ENCODE assay signal across 1 cellular context in the genomic region with DNA sequence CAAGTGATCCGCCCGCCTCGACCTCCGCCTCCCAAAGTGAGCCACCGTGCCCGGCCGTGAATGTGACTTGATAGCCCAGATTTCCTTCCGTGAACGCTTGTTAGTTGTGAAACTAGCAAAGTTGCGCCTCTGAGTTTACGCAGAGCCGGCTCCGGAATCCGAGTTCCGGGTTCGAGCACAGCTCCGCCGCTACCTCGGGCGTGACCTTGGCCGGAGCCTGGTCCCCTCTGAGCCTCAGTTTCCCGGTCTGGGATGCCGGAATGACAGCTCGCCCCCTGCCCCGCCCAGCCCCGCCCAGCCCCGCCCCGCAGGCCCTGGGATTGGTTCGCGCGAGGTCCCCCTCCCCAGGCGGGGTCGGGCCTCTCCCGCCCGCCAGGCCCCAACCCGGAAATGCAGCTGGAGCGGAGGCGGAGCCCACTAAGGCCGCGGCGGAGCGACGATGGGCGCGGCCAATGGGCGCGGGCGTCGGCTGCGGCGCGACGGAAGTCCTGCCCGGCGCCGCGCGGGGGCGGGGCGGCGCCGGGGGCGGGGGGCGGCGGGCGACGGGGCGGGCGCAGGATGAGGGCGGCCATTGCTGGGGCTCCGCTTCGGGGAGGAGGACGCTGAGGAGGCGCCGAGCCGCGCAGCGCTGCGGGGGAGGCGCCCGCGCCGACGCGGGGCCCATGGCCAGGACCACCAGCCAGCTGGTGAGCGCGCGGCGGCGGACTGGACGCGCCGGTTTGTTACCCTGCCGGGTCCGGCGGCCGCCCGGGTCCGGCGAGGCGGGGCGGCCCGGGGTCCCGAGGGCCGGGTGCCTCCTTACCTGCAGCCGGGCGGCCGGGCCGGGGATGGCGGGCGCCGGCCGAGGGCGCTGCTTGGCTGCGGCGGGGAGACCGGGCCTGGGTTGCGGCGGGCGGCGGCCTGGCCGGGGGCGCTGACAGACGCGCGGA.
TF ChIP-seq lines count a peak whose summit lies in the region.

A gene (plus strand): TSS at position 571 of the 929 bp plus-strand sequence. CDS start 92 bp downstream, at position 663.

TF ChIP-seq in HepG2, 621 proteins besides CTCF, POLR2A, EP300 and RAD21 (continued from another document and continues in another):
- TF ChIP-seq, protein P1, sequence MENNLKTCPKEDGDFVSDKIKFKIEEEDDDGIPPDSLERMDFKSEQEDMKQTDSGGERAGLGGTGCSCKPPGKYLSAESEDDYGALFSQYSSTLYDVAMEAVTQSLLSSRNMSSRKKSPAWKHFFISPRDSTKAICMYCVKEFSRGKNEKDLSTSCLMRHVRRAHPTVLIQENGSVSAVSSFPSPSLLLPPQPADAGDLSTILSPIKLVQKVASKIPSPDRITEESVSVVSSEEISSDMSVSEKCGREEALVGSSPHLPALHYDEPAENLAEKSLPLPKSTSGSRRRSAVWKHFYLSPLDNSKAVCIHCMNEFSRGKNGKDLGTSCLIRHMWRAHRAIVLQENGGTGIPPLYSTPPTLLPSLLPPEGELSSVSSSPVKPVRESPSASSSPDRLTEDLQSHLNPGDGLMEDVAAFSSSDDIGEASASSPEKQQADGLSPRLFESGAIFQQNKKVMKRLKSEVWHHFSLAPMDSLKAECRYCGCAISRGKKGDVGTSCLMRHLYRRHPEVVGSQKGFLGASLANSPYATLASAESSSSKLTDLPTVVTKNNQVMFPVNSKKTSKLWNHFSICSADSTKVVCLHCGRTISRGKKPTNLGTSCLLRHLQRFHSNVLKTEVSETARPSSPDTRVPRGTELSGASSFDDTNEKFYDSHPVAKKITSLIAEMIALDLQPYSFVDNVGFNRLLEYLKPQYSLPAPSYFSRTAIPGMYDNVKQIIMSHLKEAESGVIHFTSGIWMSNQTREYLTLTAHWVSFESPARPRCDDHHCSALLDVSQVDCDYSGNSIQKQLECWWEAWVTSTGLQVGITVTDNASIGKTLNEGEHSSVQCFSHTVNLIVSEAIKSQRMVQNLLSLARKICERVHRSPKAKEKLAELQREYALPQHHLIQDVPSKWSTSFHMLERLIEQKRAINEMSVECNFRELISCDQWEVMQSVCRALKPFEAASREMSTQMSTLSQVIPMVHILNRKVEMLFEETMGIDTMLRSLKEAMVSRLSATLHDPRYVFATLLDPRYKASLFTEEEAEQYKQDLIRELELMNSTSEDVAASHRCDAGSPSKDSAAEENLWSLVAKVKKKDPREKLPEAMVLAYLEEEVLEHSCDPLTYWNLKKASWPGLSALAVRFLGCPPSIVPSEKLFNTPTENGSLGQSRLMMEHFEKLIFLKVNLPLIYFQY (CRISPR knock-in tag; IDR thresholded peaks at IDR 0.05; ENCODE audit: borderline replicate concordance) = no peak
- TF ChIP-seq ZNF446 (CRISPR knock-in tag; IDR thresholded peaks at IDR 0.05) (0 out of 2 replicates have a peak, but pooled peaks have one; percentile 45), ZNF34 (CRISPR knock-in tag; IDR thresholded peaks at IDR 0.05; ENCODE audit: borderline replicate concordance) (no peak), NR2C2 (CRISPR knock-in tag; IDR thresholded peaks at IDR 0.05; ENCODE audit: borderline replicate concordance) (peak; percentile 79), MAF1 (CRISPR knock-in tag; IDR thresholded peaks at IDR 0.05; ENCODE audit: borderline replicate concordance) (no peak), ZNF251 (CRISPR knock-in tag; IDR thresholded peaks at IDR 0.05) (no peak), SIX1 (CRISPR knock-in tag; IDR thresholded peaks at IDR 0.05; ENCODE audit: borderline replicate concordance) (no peak), POLR2AphosphoS2 (IDR thresholded peaks at IDR 0.05; ENCODE audit: low read depth, low read length) (no peak), THYN1 (CRISPR knock-in tag; IDR thresholded peaks at IDR 0.05; ENCODE audit: borderline replicate concordance, low read depth) (no peak), THAP11 (CRISPR knock-in tag; IDR thresholded peaks at IDR 0.05) (peak; percentile 72), ZBTB1 (CRISPR knock-in tag; IDR thresholded peaks at IDR 0.05; ENCODE audit: borderline replicate concordance) (no peak), SP1 (IDR thresholded peaks at IDR 0.05) (no peak), SP1 (CRISPR knock-in tag; IDR thresholded peaks at IDR 0.05) (peak; percentile 54), ZNF816 (CRISPR knock-in tag; IDR thresholded peaks at IDR 0.05; ENCODE audit: borderline replicate concordance) (no peak), NFYC (CRISPR knock-in tag; IDR thresholded peaks at IDR 0.05) (peak; percentile 78), ATM (IDR thresholded peaks at IDR 0.05; ENCODE audit: borderline replicate concordance) (no peak), KAT8 (CRISPR knock-in tag; IDR thresholded peaks at IDR 0.05) (peak; percentile 21; the same call in 1 of the 2 replicates), ZNF781 (CRISPR knock-in tag; IDR thresholded peaks at IDR 0.05; ENCODE audit: borderline replicate concordance, not compliant biosample characterization) (peak; percentile 26), SAP130 (CRISPR knock-in tag; IDR thresholded peaks at IDR 0.05; ENCODE audit: low read depth) (peak; percentile 66), BRD4 (CRISPR knock-in tag; IDR thresholded peaks at IDR 0.05) (no peak), HNRNPLL (IDR thresholded peaks at IDR 0.05; ENCODE audit: low read depth, low read length, poor library complexity, severe bottlenecking) (peak; percentile 65), SOX5 (CRISPR knock-in tag; IDR thresholded peaks at IDR 0.05; ENCODE audit: borderline replicate concordance) (0 out of 2 replicates have a peak, but pooled peaks have one; percentile 1), ZNF484 (CRISPR knock-in tag; IDR thresholded peaks at IDR 0.05; ENCODE audit: borderline replicate concordance, low read depth) (no peak), ZNF713 (CRISPR knock-in tag; IDR thresholded peaks at IDR 0.05) (no peak), SPEN (CRISPR knock-in tag; IDR thresholded peaks at IDR 0.05; ENCODE audit: low read depth) (peak; percentile 42; the same call in 1 of the 2 replicates), ZSCAN25 (CRISPR knock-in tag; IDR thresholded peaks at IDR 0.05) (no peak), ELF3 (CRISPR knock-in tag; IDR thresholded peaks at IDR 0.05) (peak; percentile 39), NR3C1 (CRISPR knock-in tag; IDR thresholded peaks at IDR 0.05) (no peak), HES4 (CRISPR knock-in tag; IDR thresholded peaks at IDR 0.05; ENCODE audit: borderline replicate concordance) (0 out of 2 replicates have a peak, but pooled peaks have one; percentile 57), PCBP1 (IDR thresholded peaks at IDR 0.05; ENCODE audit: borderline replicate concordance, low read depth, low read length) (0 out of 2 replicates have a peak, but pooled peaks have one; percentile 26), MAZ (IDR thresholded peaks at IDR 0.05; ENCODE audit: borderline replicate concordance, low read depth, low read length) (no peak), MAZ (CRISPR knock-in tag; IDR thresholded peaks at IDR 0.05; ENCODE audit: low read depth) (0 out of 2 replicates have a peak, but pooled peaks have one; percentile 10), CHD2 (IDR thresholded peaks at IDR 0.05; ENCODE audit: low read depth, low read length) (0 out of 2 replicates have a peak, but pooled peaks have one; percentile 10), CAMTA2 (CRISPR knock-in tag; IDR thresholded peaks at IDR 0.05; ENCODE audit: borderline replicate concordance) (no peak)
- TF ChIP-seq, protein P2, sequence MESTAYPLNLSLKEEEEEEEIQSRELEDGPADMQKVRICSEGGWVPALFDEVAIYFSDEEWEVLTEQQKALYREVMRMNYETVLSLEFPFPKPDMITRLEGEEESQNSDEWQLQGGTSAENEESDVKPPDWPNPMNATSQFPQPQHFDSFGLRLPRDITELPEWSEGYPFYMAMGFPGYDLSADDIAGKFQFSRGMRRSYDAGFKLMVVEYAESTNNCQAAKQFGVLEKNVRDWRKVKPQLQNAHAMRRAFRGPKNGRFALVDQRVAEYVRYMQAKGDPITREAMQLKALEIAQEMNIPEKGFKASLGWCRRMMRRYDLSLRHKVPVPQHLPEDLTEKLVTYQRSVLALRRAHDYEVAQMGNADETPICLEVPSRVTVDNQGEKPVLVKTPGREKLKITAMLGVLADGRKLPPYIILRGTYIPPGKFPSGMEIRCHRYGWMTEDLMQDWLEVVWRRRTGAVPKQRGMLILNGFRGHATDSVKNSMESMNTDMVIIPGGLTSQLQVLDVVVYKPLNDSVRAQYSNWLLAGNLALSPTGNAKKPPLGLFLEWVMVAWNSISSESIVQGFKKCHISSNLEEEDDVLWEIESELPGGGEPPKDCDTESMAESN (CRISPR knock-in tag; conservative IDR thresholded peaks at IDR 0.05) = 0 out of 2 replicates have a peak, but pooled peaks have one; percentile 27
- TF ChIP-seq, protein P3, sequence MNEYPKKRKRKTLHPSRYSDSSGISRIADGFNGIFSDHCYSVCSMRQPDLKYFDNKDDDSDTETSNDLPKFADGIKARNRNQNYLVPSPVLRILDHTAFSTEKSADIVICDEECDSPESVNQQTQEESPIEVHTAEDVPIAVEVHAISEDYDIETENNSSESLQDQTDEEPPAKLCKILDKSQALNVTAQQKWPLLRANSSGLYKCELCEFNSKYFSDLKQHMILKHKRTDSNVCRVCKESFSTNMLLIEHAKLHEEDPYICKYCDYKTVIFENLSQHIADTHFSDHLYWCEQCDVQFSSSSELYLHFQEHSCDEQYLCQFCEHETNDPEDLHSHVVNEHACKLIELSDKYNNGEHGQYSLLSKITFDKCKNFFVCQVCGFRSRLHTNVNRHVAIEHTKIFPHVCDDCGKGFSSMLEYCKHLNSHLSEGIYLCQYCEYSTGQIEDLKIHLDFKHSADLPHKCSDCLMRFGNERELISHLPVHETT (CRISPR knock-in tag; conservative IDR thresholded peaks at IDR 0.05) = no peak
- TF ChIP-seq, protein P4, sequence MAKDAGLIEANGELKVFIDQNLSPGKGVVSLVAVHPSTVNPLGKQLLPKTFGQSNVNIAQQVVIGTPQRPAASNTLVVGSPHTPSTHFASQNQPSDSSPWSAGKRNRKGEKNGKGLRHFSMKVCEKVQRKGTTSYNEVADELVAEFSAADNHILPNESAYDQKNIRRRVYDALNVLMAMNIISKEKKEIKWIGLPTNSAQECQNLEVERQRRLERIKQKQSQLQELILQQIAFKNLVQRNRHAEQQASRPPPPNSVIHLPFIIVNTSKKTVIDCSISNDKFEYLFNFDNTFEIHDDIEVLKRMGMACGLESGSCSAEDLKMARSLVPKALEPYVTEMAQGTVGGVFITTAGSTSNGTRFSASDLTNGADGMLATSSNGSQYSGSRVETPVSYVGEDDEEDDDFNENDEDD (CRISPR knock-in tag; IDR thresholded peaks at IDR 0.05; ENCODE audit: borderline replicate concordance) = peak; percentile 48; the same call in 1 of the 2 replicates
- TF ChIP-seq, protein P5, sequence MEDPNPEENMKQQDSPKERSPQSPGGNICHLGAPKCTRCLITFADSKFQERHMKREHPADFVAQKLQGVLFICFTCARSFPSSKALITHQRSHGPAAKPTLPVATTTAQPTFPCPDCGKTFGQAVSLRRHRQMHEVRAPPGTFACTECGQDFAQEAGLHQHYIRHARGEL (CRISPR knock-in tag; IDR thresholded peaks at IDR 0.05) = no peak
- TF ChIP-seq, protein P6, sequence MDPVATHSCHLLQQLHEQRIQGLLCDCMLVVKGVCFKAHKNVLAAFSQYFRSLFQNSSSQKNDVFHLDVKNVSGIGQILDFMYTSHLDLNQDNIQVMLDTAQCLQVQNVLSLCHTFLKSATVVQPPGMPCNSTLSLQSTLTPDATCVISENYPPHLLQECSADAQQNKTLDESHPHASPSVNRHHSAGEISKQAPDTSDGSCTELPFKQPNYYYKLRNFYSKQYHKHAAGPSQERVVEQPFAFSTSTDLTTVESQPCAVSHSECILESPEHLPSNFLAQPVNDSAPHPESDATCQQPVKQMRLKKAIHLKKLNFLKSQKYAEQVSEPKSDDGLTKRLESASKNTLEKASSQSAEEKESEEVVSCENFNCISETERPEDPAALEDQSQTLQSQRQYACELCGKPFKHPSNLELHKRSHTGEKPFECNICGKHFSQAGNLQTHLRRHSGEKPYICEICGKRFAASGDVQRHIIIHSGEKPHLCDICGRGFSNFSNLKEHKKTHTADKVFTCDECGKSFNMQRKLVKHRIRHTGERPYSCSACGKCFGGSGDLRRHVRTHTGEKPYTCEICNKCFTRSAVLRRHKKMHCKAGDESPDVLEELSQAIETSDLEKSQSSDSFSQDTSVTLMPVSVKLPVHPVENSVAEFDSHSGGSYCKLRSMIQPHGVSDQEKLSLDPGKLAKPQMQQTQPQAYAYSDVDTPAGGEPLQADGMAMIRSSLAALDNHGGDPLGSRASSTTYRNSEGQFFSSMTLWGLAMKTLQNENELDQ (CRISPR knock-in tag; IDR thresholded peaks at IDR 0.05; ENCODE audit: borderline replicate concordance) = no peak
- TF ChIP-seq, protein P7, sequence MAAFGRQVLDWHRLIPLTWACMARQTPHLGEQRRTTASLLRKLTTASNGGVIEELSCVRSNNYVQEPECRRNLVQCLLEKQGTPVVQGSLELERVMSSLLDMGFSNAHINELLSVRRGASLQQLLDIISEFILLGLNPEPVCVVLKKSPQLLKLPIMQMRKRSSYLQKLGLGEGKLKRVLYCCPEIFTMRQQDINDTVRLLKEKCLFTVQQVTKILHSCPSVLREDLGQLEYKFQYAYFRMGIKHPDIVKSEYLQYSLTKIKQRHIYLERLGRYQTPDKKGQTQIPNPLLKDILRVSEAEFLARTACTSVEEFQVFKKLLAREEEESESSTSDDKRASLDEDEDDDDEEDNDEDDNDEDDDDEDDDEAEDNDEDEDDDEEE (CRISPR knock-in tag; IDR thresholded peaks at IDR 0.05) = peak; percentile 81
- TF ChIP-seq, protein P8, sequence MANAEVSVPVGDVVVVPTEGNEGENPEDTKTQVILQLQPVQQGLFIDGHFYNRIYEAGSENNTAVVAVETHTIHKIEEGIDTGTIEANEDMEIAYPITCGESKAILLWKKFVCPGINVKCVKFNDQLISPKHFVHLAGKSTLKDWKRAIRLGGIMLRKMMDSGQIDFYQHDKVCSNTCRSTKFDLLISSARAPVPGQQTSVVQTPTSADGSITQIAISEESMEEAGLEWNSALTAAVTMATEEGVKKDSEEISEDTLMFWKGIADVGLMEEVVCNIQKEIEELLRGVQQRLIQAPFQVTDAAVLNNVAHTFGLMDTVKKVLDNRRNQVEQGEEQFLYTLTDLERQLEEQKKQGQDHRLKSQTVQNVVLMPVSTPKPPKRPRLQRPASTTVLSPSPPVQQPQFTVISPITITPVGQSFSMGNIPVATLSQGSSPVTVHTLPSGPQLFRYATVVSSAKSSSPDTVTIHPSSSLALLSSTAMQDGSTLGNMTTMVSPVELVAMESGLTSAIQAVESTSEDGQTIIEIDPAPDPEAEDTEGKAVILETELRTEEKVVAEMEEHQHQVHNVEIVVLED (CRISPR knock-in tag; IDR thresholded peaks at IDR 0.05; ENCODE audit: borderline replicate concordance) = peak; percentile 81
- TF ChIP-seq, protein P9, sequence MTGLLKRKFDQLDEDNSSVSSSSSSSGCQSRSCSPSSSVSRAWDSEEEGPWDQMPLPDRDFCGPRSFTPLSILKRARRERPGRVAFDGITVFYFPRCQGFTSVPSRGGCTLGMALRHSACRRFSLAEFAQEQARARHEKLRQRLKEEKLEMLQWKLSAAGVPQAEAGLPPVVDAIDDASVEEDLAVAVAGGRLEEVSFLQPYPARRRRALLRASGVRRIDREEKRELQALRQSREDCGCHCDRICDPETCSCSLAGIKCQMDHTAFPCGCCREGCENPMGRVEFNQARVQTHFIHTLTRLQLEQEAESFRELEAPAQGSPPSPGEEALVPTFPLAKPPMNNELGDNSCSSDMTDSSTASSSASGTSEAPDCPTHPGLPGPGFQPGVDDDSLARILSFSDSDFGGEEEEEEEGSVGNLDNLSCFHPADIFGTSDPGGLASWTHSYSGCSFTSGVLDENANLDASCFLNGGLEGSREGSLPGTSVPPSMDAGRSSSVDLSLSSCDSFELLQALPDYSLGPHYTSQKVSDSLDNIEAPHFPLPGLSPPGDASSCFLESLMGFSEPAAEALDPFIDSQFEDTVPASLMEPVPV (CRISPR knock-in tag; IDR thresholded peaks at IDR 0.05) = no peak
